ENCODE assay signal across 1 cellular context in the genomic region with DNA sequence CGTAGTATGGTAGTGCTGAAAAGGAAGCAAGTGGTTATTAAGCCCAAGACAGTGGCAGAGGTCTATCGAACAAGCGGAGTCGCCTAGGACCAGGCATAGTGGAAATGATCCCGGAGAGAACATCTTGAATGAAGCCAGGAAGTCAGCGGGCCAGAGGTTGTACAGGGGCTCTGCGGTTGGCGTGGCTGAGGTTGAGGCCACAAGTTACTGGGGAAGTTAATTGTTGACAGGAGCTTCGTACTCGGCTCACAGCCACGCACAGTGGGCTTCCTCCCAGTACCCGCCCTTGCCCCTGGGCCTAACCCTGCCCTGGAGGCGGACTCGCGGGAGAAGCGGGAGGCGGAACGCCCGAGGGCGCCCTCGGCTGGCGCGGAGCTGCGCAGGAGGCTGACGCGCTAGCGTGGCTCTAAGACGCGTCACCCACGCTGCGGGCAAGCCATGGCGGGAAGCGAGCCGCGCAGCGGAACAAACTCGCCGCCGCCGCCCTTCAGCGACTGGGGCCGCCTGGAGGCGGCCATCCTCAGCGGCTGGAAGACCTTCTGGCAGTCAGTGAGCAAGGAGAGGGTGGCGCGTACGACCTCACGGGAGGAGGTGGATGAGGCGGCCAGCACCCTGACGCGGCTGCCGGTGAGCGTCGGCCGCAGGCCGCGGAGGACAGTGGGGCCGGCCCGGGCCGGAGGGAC.
TF ChIP-seq lines count a peak whose summit lies in the region.

A gene with protein sequence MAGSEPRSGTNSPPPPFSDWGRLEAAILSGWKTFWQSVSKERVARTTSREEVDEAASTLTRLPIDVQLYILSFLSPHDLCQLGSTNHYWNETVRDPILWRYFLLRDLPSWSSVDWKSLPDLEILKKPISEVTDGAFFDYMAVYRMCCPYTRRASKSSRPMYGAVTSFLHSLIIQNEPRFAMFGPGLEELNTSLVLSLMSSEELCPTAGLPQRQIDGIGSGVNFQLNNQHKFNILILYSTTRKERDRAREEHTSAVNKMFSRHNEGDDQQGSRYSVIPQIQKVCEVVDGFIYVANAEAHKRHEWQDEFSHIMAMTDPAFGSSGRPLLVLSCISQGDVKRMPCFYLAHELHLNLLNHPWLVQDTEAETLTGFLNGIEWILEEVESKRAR (plus strand): TSS at position 410 of the 683 bp plus-strand sequence. CDS start 29 bp downstream, at position 439.

TF ChIP-seq in K562, 482 proteins besides CTCF, POLR2A, EP300 and RAD21 (continued from another document):
- TF ChIP-seq, protein P1, sequence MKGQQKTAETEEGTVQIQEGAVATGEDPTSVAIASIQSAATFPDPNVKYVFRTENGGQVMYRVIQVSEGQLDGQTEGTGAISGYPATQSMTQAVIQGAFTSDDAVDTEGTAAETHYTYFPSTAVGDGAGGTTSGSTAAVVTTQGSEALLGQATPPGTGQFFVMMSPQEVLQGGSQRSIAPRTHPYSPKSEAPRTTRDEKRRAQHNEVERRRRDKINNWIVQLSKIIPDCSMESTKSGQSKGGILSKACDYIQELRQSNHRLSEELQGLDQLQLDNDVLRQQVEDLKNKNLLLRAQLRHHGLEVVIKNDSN (CRISPR knock-in tag; IDR thresholded peaks at IDR 0.05) = no peak; the same call in 1 of the 2 replicates
- TF ChIP-seq NFRKB (IDR thresholded peaks at IDR 0.05; ENCODE audit: low read depth) = peak; percentile 90; the same call in 1 of the 2 replicates
- TF ChIP-seq, protein P2, sequence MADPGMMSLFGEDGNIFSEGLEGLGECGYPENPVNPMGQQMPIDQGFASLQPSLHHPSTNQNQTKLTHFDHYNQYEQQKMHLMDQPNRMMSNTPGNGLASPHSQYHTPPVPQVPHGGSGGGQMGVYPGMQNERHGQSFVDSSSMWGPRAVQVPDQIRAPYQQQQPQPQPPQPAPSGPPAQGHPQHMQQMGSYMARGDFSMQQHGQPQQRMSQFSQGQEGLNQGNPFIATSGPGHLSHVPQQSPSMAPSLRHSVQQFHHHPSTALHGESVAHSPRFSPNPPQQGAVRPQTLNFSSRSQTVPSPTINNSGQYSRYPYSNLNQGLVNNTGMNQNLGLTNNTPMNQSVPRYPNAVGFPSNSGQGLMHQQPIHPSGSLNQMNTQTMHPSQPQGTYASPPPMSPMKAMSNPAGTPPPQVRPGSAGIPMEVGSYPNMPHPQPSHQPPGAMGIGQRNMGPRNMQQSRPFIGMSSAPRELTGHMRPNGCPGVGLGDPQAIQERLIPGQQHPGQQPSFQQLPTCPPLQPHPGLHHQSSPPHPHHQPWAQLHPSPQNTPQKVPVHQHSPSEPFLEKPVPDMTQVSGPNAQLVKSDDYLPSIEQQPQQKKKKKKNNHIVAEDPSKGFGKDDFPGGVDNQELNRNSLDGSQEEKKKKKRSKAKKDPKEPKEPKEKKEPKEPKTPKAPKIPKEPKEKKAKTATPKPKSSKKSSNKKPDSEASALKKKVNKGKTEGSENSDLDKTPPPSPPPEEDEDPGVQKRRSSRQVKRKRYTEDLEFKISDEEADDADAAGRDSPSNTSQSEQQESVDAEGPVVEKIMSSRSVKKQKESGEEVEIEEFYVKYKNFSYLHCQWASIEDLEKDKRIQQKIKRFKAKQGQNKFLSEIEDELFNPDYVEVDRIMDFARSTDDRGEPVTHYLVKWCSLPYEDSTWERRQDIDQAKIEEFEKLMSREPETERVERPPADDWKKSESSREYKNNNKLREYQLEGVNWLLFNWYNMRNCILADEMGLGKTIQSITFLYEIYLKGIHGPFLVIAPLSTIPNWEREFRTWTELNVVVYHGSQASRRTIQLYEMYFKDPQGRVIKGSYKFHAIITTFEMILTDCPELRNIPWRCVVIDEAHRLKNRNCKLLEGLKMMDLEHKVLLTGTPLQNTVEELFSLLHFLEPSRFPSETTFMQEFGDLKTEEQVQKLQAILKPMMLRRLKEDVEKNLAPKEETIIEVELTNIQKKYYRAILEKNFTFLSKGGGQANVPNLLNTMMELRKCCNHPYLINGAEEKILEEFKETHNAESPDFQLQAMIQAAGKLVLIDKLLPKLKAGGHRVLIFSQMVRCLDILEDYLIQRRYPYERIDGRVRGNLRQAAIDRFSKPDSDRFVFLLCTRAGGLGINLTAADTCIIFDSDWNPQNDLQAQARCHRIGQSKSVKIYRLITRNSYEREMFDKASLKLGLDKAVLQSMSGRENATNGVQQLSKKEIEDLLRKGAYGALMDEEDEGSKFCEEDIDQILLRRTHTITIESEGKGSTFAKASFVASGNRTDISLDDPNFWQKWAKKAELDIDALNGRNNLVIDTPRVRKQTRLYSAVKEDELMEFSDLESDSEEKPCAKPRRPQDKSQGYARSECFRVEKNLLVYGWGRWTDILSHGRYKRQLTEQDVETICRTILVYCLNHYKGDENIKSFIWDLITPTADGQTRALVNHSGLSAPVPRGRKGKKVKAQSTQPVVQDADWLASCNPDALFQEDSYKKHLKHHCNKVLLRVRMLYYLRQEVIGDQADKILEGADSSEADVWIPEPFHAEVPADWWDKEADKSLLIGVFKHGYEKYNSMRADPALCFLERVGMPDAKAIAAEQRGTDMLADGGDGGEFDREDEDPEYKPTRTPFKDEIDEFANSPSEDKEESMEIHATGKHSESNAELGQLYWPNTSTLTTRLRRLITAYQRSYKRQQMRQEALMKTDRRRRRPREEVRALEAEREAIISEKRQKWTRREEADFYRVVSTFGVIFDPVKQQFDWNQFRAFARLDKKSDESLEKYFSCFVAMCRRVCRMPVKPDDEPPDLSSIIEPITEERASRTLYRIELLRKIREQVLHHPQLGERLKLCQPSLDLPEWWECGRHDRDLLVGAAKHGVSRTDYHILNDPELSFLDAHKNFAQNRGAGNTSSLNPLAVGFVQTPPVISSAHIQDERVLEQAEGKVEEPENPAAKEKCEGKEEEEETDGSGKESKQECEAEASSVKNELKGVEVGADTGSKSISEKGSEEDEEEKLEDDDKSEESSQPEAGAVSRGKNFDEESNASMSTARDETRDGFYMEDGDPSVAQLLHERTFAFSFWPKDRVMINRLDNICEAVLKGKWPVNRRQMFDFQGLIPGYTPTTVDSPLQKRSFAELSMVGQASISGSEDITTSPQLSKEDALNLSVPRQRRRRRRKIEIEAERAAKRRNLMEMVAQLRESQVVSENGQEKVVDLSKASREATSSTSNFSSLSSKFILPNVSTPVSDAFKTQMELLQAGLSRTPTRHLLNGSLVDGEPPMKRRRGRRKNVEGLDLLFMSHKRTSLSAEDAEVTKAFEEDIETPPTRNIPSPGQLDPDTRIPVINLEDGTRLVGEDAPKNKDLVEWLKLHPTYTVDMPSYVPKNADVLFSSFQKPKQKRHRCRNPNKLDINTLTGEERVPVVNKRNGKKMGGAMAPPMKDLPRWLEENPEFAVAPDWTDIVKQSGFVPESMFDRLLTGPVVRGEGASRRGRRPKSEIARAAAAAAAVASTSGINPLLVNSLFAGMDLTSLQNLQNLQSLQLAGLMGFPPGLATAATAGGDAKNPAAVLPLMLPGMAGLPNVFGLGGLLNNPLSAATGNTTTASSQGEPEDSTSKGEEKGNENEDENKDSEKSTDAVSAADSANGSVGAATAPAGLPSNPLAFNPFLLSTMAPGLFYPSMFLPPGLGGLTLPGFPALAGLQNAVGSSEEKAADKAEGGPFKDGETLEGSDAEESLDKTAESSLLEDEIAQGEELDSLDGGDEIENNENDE (IDR thresholded peaks at IDR 0.05; ENCODE audit: low read depth, low read length) = no peak
- TF ChIP-seq TGIF2 (CRISPR knock-in tag; IDR thresholded peaks at IDR 0.05) = no peak
- TF ChIP-seq CREM (IDR thresholded peaks at IDR 0.05; ENCODE audit: low read depth) = peak; percentile 96
- TF ChIP-seq CBX5 (IDR thresholded peaks at IDR 0.05; ENCODE audit: borderline replicate concordance, low read depth) = peak; percentile 81; the same call in 1 of the 2 replicates
- peak; percentile 34; the same call in 1 of the 2 replicates for TF ChIP-seq MYBL2 (IDR thresholded peaks at IDR 0.05; ENCODE audit: low read depth)
- no peak for TF ChIP-seq MYBL2 (CRISPR knock-in tag; IDR thresholded peaks at IDR 0.05; ENCODE audit: borderline replicate concordance)
- TF ChIP-seq ESRRB (CRISPR knock-in tag; IDR thresholded peaks at IDR 0.05; ENCODE audit: borderline replicate concordance) = no peak
- TF ChIP-seq, protein P3, sequence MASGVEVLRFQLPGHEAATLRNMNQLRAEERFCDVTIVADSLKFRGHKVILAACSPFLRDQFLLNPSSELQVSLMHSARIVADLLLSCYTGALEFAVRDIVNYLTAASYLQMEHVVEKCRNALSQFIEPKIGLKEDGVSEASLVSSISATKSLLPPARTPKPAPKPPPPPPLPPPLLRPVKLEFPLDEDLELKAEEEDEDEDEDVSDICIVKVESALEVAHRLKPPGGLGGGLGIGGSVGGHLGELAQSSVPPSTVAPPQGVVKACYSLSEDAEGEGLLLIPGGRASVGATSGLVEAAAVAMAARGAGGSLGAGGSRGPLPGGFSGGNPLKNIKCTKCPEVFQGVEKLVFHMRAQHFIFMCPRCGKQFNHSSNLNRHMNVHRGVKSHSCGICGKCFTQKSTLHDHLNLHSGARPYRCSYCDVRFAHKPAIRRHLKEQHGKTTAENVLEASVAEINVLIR (CRISPR knock-in tag; IDR thresholded peaks at IDR 0.05) = peak; percentile 85
- peak; percentile 66 for TF ChIP-seq SAP30 (IDR thresholded peaks at IDR 0.05; ENCODE audit: borderline replicate concordance, insufficient read depth, low read depth, low read length, poor library complexity, severe bottlenecking)
- TF ChIP-seq SRSF7 (optimal IDR thresholded peaks at IDR 0.05; ENCODE audit: low read depth, low read length) = no peak
- TF ChIP-seq, protein P4, sequence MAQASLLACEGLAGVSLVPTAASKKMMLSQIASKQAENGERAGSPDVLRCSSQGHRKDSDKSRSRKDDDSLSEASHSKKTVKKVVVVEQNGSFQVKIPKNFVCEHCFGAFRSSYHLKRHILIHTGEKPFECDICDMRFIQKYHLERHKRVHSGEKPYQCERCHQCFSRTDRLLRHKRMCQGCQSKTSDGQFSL (CRISPR knock-in tag; IDR thresholded peaks at IDR 0.05) = peak; percentile 22; the same call in 1 of the 2 replicates
- TF ChIP-seq, protein P4 (tag; IDR thresholded peaks at IDR 0.05) = no peak
- TF ChIP-seq SIX5 (IDR thresholded peaks at IDR 0.05; ENCODE audit: borderline replicate concordance in 1 of 2, insufficient read depth in 1 of 2, low read depth in 1 of 2, low read length in 2 of 2) = peak in 1 of 2 experiments; percentile 16; a peak in 1 of 4 replicates
- TF ChIP-seq ILF3 (IDR thresholded peaks at IDR 0.05; ENCODE audit: borderline replicate concordance) = peak; percentile 72; the same call in 1 of the 2 replicates
- TF ChIP-seq ZNF212 (CRISPR knock-in tag; IDR thresholded peaks at IDR 0.05) = 0 out of 2 replicates have a peak, but pooled peaks have one; percentile 46
- no peak for TF ChIP-seq NFE2L1 (tag; IDR thresholded peaks at IDR 0.05; ENCODE audit: borderline replicate concordance, low read depth)
- TF ChIP-seq, protein P5, sequence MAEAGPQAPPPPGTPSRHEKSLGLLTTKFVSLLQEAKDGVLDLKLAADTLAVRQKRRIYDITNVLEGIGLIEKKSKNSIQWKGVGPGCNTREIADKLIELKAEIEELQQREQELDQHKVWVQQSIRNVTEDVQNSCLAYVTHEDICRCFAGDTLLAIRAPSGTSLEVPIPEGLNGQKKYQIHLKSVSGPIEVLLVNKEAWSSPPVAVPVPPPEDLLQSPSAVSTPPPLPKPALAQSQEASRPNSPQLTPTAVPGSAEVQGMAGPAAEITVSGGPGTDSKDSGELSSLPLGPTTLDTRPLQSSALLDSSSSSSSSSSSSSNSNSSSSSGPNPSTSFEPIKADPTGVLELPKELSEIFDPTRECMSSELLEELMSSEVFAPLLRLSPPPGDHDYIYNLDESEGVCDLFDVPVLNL (CRISPR knock-in tag; IDR thresholded peaks at IDR 0.05; ENCODE audit: low read depth) = peak; percentile 93
- TF ChIP-seq ZNF431 (CRISPR knock-in tag; IDR thresholded peaks at IDR 0.05) = no peak; the same call in 1 of the 2 replicates
- no peak for TF ChIP-seq ILK (tag; IDR thresholded peaks at IDR 0.05; ENCODE audit: borderline replicate concordance, low read depth)
- TF ChIP-seq CBFA2T3 (IDR thresholded peaks at IDR 0.05) = no peak
- peak; percentile 43; the same call in 1 of the 2 replicates for TF ChIP-seq ZNF274 (IDR thresholded peaks at IDR 0.05; ENCODE audit: borderline replicate concordance, low read depth, low read length)
- no peak for TF ChIP-seq PCBP1 (IDR thresholded peaks at IDR 0.05; ENCODE audit: low read depth, low read length, poor library complexity, severe bottlenecking)
- no peak for TF ChIP-seq MCM2 (IDR thresholded peaks at IDR 0.05; ENCODE audit: low read depth)
- TF ChIP-seq BACH1 (tag; IDR thresholded peaks at IDR 0.05) = no peak
- TF ChIP-seq OTX1 (CRISPR knock-in tag; IDR thresholded peaks at IDR 0.05) = no peak; the same call in 1 of the 2 replicates
- TF ChIP-seq CBX3 (IDR thresholded peaks at IDR 0.05; ENCODE audit: borderline replicate concordance in 1 of 2, low read length in 2 of 2) = peak in 1 of 2 experiments; percentile 86; a peak in 2 of 3 replicates
- TF ChIP-seq ZNF699 (CRISPR knock-in tag; IDR thresholded peaks at IDR 0.05; ENCODE audit: insufficient replicate concordance) = no peak
- TF ChIP-seq FOXJ2 (tag; IDR thresholded peaks at IDR 0.05) = no peak
- no peak for TF ChIP-seq MCM3 (IDR thresholded peaks at IDR 0.05)
- no peak for TF ChIP-seq ZNF324 (CRISPR knock-in tag; IDR thresholded peaks at IDR 0.05)
- no peak for TF ChIP-seq TEAD2 (tag; IDR thresholded peaks at IDR 0.05)
- no peak for TF ChIP-seq BCL6 (CRISPR knock-in tag; IDR thresholded peaks at IDR 0.05)
- no peak for TF ChIP-seq NFIX (CRISPR knock-in tag; IDR thresholded peaks at IDR 0.05; ENCODE audit: low read depth)
- no peak for TF ChIP-seq BMI1 (IDR thresholded peaks at IDR 0.05; ENCODE audit: low read length)
- no peak for TF ChIP-seq THRAP3 (IDR thresholded peaks at IDR 0.05; ENCODE audit: borderline replicate concordance)
- TF ChIP-seq CCAR2 (IDR thresholded peaks at IDR 0.05; ENCODE audit: low read depth, low read length) = no peak
- peak; percentile 74; the same call in 1 of the 2 replicates for TF ChIP-seq CC2D1A (IDR thresholded peaks at IDR 0.05)
- no peak for TF ChIP-seq ZNF232 (CRISPR knock-in tag; IDR thresholded peaks at IDR 0.05)
- TF ChIP-seq HNRNPLL (IDR thresholded peaks at IDR 0.05; ENCODE audit: low read depth, low read length, poor library complexity, severe bottlenecking) = peak; percentile 75
- TF ChIP-seq C11orf30 (IDR thresholded peaks at IDR 0.05; ENCODE audit: low read depth) = peak; percentile 67; the same call in 1 of the 2 replicates
